ENCODE assay signal across 2 cellular contexts in the genomic region with DNA sequence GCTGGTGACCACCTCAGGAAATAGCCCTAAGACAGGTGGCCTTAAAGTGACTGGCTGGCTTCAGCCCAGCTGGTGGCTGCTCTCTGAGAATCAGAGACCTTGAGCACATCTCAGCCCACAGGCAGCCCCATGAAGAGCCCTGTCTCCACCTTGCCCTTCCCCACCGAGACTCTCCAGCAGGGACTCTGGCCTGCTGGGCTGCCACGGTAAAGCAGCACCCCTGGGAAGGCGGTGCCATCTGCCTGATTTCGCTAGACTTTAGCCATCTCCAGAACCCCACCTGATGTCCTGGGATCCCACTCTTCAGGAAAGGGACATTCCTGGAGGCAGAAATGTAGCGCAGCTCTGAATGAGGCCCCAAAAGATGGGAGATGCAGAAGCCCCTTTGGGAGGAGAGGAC.
TF ChIP-seq lines count a peak whose summit lies in the region.

No MANE protein-coding gene starts in this region.

TF ChIP-seq in GM23338, 12 proteins besides CTCF, POLR2A, EP300 and RAD21 (continues in another document):
- TF ChIP-seq ZNF114 (CRISPR knock-in tag; IDR thresholded peaks at IDR 0.05) = no peak
- no peak for TF ChIP-seq JUNB (IDR thresholded peaks at IDR 0.05; ENCODE audit: unreplicated experiment)
- TF ChIP-seq ZNF331 (CRISPR knock-in tag; IDR thresholded peaks at IDR 0.05; ENCODE audit: low read depth) = no peak
- TF ChIP-seq, protein P1, sequence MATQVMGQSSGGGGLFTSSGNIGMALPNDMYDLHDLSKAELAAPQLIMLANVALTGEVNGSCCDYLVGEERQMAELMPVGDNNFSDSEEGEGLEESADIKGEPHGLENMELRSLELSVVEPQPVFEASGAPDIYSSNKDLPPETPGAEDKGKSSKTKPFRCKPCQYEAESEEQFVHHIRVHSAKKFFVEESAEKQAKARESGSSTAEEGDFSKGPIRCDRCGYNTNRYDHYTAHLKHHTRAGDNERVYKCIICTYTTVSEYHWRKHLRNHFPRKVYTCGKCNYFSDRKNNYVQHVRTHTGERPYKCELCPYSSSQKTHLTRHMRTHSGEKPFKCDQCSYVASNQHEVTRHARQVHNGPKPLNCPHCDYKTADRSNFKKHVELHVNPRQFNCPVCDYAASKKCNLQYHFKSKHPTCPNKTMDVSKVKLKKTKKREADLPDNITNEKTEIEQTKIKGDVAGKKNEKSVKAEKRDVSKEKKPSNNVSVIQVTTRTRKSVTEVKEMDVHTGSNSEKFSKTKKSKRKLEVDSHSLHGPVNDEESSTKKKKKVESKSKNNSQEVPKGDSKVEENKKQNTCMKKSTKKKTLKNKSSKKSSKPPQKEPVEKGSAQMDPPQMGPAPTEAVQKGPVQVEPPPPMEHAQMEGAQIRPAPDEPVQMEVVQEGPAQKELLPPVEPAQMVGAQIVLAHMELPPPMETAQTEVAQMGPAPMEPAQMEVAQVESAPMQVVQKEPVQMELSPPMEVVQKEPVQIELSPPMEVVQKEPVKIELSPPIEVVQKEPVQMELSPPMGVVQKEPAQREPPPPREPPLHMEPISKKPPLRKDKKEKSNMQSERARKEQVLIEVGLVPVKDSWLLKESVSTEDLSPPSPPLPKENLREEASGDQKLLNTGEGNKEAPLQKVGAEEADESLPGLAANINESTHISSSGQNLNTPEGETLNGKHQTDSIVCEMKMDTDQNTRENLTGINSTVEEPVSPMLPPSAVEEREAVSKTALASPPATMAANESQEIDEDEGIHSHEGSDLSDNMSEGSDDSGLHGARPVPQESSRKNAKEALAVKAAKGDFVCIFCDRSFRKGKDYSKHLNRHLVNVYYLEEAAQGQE (IDR thresholded peaks at IDR 0.05; ENCODE audit: unreplicated experiment) = no peak
- no peak for TF ChIP-seq EZH2 (IDR thresholded peaks at IDR 0.05; ENCODE audit: low read depth, unreplicated experiment)
- TF ChIP-seq EZH2phosphoT487 (IDR thresholded peaks at IDR 0.05; ENCODE audit: unreplicated experiment) = no peak
- TF ChIP-seq, protein P2, sequence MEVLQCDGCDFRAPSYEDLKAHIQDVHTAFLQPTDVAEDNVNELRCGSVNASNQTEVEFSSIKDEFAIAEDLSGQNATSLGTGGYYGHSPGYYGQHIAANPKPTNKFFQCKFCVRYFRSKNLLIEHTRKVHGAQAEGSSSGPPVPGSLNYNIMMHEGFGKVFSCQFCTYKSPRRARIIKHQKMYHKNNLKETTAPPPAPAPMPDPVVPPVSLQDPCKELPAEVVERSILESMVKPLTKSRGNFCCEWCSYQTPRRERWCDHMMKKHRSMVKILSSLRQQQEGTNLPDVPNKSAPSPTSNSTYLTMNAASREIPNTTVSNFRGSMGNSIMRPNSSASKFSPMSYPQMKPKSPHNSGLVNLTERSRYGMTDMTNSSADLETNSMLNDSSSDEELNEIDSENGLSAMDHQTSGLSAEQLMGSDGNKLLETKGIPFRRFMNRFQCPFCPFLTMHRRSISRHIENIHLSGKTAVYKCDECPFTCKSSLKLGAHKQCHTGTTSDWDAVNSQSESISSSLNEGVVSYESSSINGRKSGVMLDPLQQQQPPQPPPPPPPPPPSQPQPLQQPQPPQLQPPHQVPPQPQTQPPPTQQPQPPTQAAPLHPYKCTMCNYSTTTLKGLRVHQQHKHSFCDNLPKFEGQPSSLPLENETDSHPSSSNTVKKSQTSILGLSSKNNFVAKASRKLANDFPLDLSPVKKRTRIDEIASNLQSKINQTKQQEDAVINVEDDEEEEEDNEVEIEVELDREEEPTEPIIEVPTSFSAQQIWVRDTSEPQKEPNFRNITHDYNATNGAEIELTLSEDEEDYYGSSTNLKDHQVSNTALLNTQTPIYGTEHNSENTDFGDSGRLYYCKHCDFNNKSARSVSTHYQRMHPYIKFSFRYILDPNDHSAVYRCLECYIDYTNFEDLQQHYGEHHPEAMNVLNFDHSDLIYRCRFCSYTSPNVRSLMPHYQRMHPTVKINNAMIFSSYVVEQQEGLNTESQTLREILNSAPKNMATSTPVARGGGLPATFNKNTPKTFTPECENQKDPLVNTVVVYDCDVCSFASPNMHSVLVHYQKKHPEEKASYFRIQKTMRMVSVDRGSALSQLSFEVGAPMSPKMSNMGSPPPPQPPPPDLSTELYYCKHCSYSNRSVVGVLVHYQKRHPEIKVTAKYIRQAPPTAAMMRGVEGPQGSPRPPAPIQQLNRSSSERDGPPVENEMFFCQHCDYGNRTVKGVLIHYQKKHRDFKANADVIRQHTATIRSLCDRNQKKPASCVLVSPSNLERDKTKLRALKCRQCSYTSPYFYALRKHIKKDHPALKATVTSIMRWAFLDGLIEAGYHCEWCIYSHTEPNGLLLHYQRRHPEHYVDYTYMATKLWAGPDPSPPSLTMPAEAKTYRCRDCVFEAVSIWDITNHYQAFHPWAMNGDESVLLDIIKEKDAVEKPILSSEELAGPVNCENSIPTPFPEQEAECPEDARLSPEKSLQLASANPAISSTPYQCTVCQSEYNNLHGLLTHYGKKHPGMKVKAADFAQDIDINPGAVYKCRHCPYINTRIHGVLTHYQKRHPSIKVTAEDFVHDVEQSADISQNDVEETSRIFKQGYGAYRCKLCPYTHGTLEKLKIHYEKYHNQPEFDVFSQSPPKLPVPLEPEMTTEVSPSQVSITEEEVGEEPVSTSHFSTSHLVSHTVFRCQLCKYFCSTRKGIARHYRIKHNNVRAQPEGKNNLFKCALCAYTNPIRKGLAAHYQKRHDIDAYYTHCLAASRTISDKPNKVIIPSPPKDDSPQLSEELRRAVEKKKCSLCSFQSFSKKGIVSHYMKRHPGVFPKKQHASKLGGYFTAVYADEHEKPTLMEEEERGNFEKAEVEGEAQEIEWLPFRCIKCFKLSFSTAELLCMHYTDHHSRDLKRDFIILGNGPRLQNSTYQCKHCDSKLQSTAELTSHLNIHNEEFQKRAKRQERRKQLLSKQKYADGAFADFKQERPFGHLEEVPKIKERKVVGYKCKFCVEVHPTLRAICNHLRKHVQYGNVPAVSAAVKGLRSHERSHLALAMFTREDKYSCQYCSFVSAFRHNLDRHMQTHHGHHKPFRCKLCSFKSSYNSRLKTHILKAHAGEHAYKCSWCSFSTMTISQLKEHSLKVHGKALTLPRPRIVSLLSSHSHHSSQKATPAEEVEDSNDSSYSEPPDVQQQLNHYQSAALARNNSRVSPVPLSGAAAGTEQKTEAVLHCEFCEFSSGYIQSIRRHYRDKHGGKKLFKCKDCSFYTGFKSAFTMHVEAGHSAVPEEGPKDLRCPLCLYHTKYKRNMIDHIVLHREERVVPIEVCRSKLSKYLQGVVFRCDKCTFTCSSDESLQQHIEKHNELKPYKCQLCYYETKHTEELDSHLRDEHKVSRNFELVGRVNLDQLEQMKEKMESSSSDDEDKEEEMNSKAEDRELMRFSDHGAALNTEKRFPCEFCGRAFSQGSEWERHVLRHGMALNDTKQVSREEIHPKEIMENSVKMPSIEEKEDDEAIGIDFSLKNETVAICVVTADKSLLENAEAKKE (CRISPR knock-in tag; IDR thresholded peaks at IDR 0.05) = no peak
- TF ChIP-seq, protein P3, sequence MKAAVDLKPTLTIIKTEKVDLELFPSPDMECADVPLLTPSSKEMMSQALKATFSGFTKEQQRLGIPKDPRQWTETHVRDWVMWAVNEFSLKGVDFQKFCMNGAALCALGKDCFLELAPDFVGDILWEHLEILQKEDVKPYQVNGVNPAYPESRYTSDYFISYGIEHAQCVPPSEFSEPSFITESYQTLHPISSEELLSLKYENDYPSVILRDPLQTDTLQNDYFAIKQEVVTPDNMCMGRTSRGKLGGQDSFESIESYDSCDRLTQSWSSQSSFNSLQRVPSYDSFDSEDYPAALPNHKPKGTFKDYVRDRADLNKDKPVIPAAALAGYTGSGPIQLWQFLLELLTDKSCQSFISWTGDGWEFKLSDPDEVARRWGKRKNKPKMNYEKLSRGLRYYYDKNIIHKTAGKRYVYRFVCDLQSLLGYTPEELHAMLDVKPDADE (IDR thresholded peaks at IDR 0.05) = no peak
- no peak for TF ChIP-seq CREB1 (CRISPR knock-in tag; IDR thresholded peaks at IDR 0.05; ENCODE audit: low read depth)
- TF ChIP-seq POLR2AphosphoS5 (IDR thresholded peaks at IDR 0.05; ENCODE audit: low read depth) = no peak

TF ChIP-seq in SK-N-SH, 30 proteins besides CTCF, POLR2A, EP300 and RAD21:
- TF ChIP-seq, protein P4, sequence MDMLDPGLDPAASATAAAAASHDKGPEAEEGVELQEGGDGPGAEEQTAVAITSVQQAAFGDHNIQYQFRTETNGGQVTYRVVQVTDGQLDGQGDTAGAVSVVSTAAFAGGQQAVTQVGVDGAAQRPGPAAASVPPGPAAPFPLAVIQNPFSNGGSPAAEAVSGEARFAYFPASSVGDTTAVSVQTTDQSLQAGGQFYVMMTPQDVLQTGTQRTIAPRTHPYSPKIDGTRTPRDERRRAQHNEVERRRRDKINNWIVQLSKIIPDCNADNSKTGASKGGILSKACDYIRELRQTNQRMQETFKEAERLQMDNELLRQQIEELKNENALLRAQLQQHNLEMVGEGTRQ (IDR thresholded peaks at IDR 0.05; ENCODE audit: borderline replicate concordance, low read depth, low read length) = no peak
- TF ChIP-seq FOXJ3 (CRISPR knock-in tag; IDR thresholded peaks at IDR 0.05) (no peak), MXI1 (IDR thresholded peaks at IDR 0.05; ENCODE audit: low read depth, low read length) (no peak), SIN3A (IDR thresholded peaks at IDR 0.05; ENCODE audit: borderline replicate concordance, low read depth, low read length) (no peak), TEAD4 (IDR thresholded peaks at IDR 0.05; ENCODE audit: borderline replicate concordance, insufficient read depth) (no peak)
- TF ChIP-seq, protein P5, sequence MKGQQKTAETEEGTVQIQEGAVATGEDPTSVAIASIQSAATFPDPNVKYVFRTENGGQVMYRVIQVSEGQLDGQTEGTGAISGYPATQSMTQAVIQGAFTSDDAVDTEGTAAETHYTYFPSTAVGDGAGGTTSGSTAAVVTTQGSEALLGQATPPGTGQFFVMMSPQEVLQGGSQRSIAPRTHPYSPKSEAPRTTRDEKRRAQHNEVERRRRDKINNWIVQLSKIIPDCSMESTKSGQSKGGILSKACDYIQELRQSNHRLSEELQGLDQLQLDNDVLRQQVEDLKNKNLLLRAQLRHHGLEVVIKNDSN (IDR thresholded peaks at IDR 0.05; ENCODE audit: borderline replicate concordance, low read depth) = no peak
